ENCODE assay signal across 16 cellular contexts in genomic region chr1:164622057-164622840, GRCh38.
DNase-seq lines count a peak whose midpoint lies in the region; ATAC-seq and TF ChIP-seq lines count a peak whose summit lies in the region.
"Had no signal": no experiment of that assay in that cellular context is flagged by ENCODE, and none has a peak within 500 bp of the region (broad histone marks: within the 10 kb centered on the region; RNA-seq: fewer than 3 reads in every experiment).

No MANE protein-coding gene starts in this region.

- peaks cover 9% of the 10 kb centered on the region for H3K36me3 Mint-ChIP-seq in neural progenitor cell
- H3K36me3 Mint-ChIP-seq: CD8-positive, alpha-beta memory T cell had no signal

- TF ChIP-seq CTCF in breast epithelium (IDR thresholded peaks at IDR 0.05), result no peak
- no peak for TF ChIP-seq CTCF in mammary epithelial cell (conservative IDR thresholded peaks at IDR 0.05 in 1 of 2, IDR thresholded peaks at IDR 0.05 in 1 of 2; ENCODE audit: extremely low read depth in 1 of 2, insufficient read depth in 1 of 2, low read depth in 1 of 2, low read length in 2 of 2)
- TF ChIP-seq CTCF in neural progenitor cell (IDR thresholded peaks at IDR 0.05), result no peak

- CTCF ChIA-PET in mammary epithelial cell (lab: Charles Lee; ENCODE audit: low non-redundant PET), result no interaction called here

- dilution Hi-C loops in mammary epithelial cell (cut with HindIII; ENCODE audit: low sequenced_read_pairs), result no loop called here

- H3F3A ChIP-seq in neural progenitor cell (ENCODE audit: low read depth), result peaks cover 5% of the 10 kb centered on the region

- H3K9ac ChIP-seq in mammary epithelial cell (ENCODE audit: insufficient read depth, low read length) (no peak overlapping the region), neural progenitor cell (no peak overlapping the region)

- no peaks in the 10 kb centered on the region for H3K9me3 Mint-ChIP-seq in neural progenitor cell

- H2AFZ ChIP-seq in mammary epithelial cell (ENCODE audit: low read depth, low read length) (no peak overlapping the region), neural progenitor cell (replicated peaks) (no peak overlapping the region)

- TF ChIP-seq POLR2A in breast epithelium (IDR thresholded peaks at IDR 0.05), result no peak

- H3K27me3 ChIP-seq in breast epithelium (no peaks in the 10 kb centered on the region), mammary epithelial cell (ENCODE audit: insufficient read depth, low read length) (no peaks in the 10 kb centered on the region), neural progenitor cell (no peaks in the 10 kb centered on the region)
- H3K27me3 ChIP-seq: SJCRH30, suprapubic skin had no signal

- H3K27ac ChIP-seq in breast epithelium (peak overlapping the region; percentile 40 to 44), mammary epithelial cell (ENCODE audit: insufficient read depth, low read depth, low read length) (no peak overlapping the region), neural progenitor cell (no peak overlapping the region)
- H3K27ac ChIP-seq: SJCRH30, suprapubic skin had no signal

- no peak overlapping the region for H3K4me3 ChIP-seq in breast epithelium
- no peak overlapping the region for H3K4me3 ChIP-seq in mammary epithelial cell (replicated peaks in 1 of 3; ENCODE audit: insufficient read depth in 1 of 3, low read depth in 2 of 3, low read length in 3 of 3)
- no peak overlapping the region for H3K4me3 ChIP-seq in neural progenitor cell
- H3K4me3 ChIP-seq: HAP-1, SJCRH30, suprapubic skin had no signal

- ATAC-seq in Right ventricle myocardium superior (ENCODE audit: poor library complexity) (peak; percentile 87), GM18520 (IDR thresholded peaks at IDR 0.05; ENCODE audit: unreplicated experiment) (no peak), GM18907 (IDR thresholded peaks at IDR 0.05; ENCODE audit: unreplicated experiment) (no peak)

- no peaks in the 10 kb centered on the region for H3K9me3 ChIP-seq in breast epithelium
- H3K9me3 ChIP-seq in mammary epithelial cell (replicated peaks; ENCODE audit: insufficient read depth, low read length), result no peaks in the 10 kb centered on the region
- no peaks in the 10 kb centered on the region for H3K9me3 ChIP-seq in neural progenitor cell (ENCODE audit: low read depth)
- H3K9me3 ChIP-seq: HAP-1, SJCRH30, suprapubic skin had no signal

- H3K36me3 ChIP-seq in breast epithelium, result no peaks in the 10 kb centered on the region
- H3K36me3 ChIP-seq in mammary epithelial cell (ENCODE audit: insufficient read depth, low read length), result no peaks in the 10 kb centered on the region
- H3K36me3 ChIP-seq in neural progenitor cell, result no peaks in the 10 kb centered on the region
- H3K36me3 ChIP-seq: SJCRH30, suprapubic skin had no signal

- H4K20me1 ChIP-seq in mammary epithelial cell (ENCODE audit: insufficient read depth, low read length) (no peaks in the 10 kb centered on the region), neural progenitor cell (ENCODE audit: low read depth) (peaks cover 100% of the 10 kb centered on the region)

- H3K4me1 Mint-ChIP-seq in neural progenitor cell, result peaks cover 43% of the 10 kb centered on the region
- H3K4me1 Mint-ChIP-seq: CD8-positive, alpha-beta memory T cell had no signal

- intact Hi-C loops in breast epithelium (cut with DNase I; ENCODE audit: low total_unique reads) (no loop called here), mammary epithelial cell (cut with micrococcal nuclease) (no loop called here), Right ventricle myocardium superior (cut with DNase I) (loop anchor here (10.0 kb wide), 1 partner anchor 163 kb away; no protein-coding TSS in a partner anchor)

- H3K4me2 ChIP-seq in mammary epithelial cell (ENCODE audit: insufficient read depth, low read depth, low read length) (no peak overlapping the region), neural progenitor cell (no peak overlapping the region)

- no peaks in the 10 kb centered on the region for H3K27me3 Mint-ChIP-seq in neural progenitor cell (ENCODE audit: insufficient read depth, low read depth)
- H3K27me3 Mint-ChIP-seq: CD8-positive, alpha-beta memory T cell had no signal

- no TSS peak for BruUV-seq in mammary epithelial cell (replicated peaks; lab: Mats Ljungman, UMichigan)

- 94% methylated on average over 8 of the region's 8 CpGs for WGBS in mammary epithelial cell (ENCODE audit: low coverage, missing lambda C conversion rate)

- H3K4me3 Mint-ChIP-seq in neural progenitor cell, result no peak overlapping the region
- H3K4me3 Mint-ChIP-seq: CD8-positive, alpha-beta memory T cell had no signal

- no peaks in the 10 kb centered on the region for H3K79me2 ChIP-seq in mammary epithelial cell (ENCODE audit: insufficient read depth, low read length)
- peaks cover 100% of the 10 kb centered on the region for H3K79me2 ChIP-seq in neural progenitor cell (ENCODE audit: low read depth)

- DNase-seq in breast epithelium (ENCODE audit: low spot score in 2 of 2), result no peak
- no peak for DNase-seq in mammary epithelial cell
- no peak for DNase-seq in Right ventricle myocardium superior
- no peak for DNase-seq in neural progenitor cell (ENCODE audit: low spot score)
- no peak for DNase-seq in ACHN
- no peak for DNase-seq in HT-29 (ENCODE audit: low spot score)
- DNase-seq: activated naive CD4-positive, alpha-beta T cell treated with Interleukin-2 at 50 U/mL for 16 hours; CD8-positive, alpha-beta memory T cell; head of caudate nucleus; kidney; NCI-H2171; SJCRH30 had no signal

- H3K4me1 ChIP-seq in breast epithelium (peaks cover 3 to 12% of the 10 kb centered on the region in 2 donors), mammary epithelial cell (ENCODE audit: insufficient read depth, low read length) (no peaks in the 10 kb centered on the region), neural progenitor cell (peaks cover 43% of the 10 kb centered on the region)

- in situ Hi-C loops in mammary epithelial cell (cut with MboI; ENCODE audit: low sequenced_read_pairs in 2 of 2), result loop anchor here in 1 of 2 donors (5.0 kb wide), 1 partner anchor 165 kb away; no protein-coding TSS in a partner anchor
- in situ Hi-C loops in ACHN (cut with HindIII; ENCODE audit: low pct_ligation_motif_present, low pct_unique_long_range_greater_than_20kb, low sequenced_read_pairs), result no loop called here

- peak overlapping the region; percentile 5 for H3K27ac Mint-ChIP-seq in neural progenitor cell
- H3K27ac Mint-ChIP-seq: CD8-positive, alpha-beta memory T cell had no signal

Comparison
In these comparisons a context has a peak if more than half of its experiments do, and no peak if none do; other contexts are left out.
1. H3K27ac ChIP-seq: peak in breast epithelium (2 of 2); none in mammary epithelial cell (single experiment) and neural progenitor cell (single experiment).